Comparison of ENCODE assay signal across 8 cellular contexts in the genomic region with DNA sequence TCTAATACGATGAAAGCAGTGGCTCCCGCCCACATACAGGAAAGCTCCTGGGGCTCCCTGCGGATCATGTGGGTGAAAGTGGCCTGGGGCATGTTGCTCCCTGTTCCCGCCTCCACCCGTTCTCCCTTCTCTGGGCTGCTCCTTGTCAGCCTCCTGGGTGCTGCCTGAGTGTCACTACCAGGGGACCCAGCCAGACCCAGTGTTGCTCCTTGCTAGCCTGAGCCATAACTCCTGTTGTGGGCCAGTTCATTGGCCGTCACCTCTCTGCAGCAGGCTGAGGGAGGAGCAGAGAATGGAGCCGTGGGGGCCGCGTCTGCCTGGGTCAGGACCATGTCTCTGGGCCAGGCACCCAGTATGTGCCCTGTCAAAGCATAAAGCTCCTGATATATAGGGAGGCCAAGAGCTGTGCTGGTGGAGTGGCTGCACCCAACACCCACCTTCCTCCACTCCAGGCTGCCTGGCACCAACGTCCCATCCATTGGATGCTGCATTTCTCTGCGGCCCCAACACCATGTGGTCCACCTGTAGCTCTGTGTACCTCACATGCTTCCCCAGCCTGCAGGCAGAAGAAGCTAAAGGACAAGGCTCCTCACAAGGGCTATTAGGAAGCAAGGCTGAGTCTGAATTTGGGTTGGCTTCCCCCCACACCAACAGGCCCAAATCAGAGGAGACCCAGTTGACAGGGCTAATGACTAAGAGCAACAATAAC. TPM values are rescaled to one million over a fixed set of nuclear protein-coding genes. Genes with fewer than 3 reads are reported as not detected.
DNase-seq lines count a peak whose midpoint lies in the region; ATAC-seq, FAIRE-seq and TF ChIP-seq lines count a peak whose summit lies in the region.
"Had no signal": no experiment of that assay in that cellular context is flagged by ENCODE, and none has a peak within 500 bp of the region (broad histone marks: within the 10 kb centered on the region; RNA-seq: fewer than 3 reads in every experiment).

No MANE protein-coding gene starts in this region.

- H3K27ac ChIP-seq in kidney (ENCODE audit: low read depth in 2 of 2, low read length in 2 of 2) (peak overlapping the region; percentile 66 to 81), subcutaneous abdominal adipose tissue (ENCODE audit: low read depth, low read length) (peak overlapping the region; percentile 84)
- H3K27ac ChIP-seq: brain microvascular endothelial cell had no signal

- DNase-seq in activated T-helper 2 cell treated with anti-CD3 and anti-CD28 coated beads, Interferon-gamma antibody, Interleukin-2, Interleukin-4, amounts not matched to agents 10 μg/mL and 5 μg/mL and 100 μg/mL, durations not matched to agents 14 hours and 24 hours and 36 hours (ENCODE audit: low spot score): no peak
- DNase-seq in kidney (peak; percentile 76), hypothalamus (lab: John Stamatoyannopoulos, UW) (no peak), UCSD-AML1 (lab: John Stamatoyannopoulos, UW; ENCODE audit: unreplicated experiment) (no peak), SW 1271 (lab: John Stamatoyannopoulos, UW) (no peak)
- DNase-seq: brain microvascular endothelial cell had no signal

- H3K27me3 ChIP-seq in subcutaneous abdominal adipose tissue (ENCODE audit: control insufficient read depth in 5 of 5, insufficient read depth in 4 of 5, low read length in 5 of 5): no peaks in the 10 kb centered on the region
- H3K27me3 ChIP-seq: brain microvascular endothelial cell had no signal

- H3K4me3 ChIP-seq in kidney (ENCODE audit: low read length in 2 of 2) (peak overlapping the region in 1 of 2 donors; percentile 26), subcutaneous abdominal adipose tissue (ENCODE audit: low read depth in 1 of 5, low read length in 5 of 5) (no peak overlapping the region)

- H3K27me3 Mint-ChIP-seq in activated T-helper 2 cell treated with anti-CD3 and anti-CD28 coated beads, Interferon-gamma antibody, Interleukin-2, Interleukin-4, amounts not matched to agents 10 μg/mL and 5 μg/mL and 100 μg/mL, durations not matched to agents 14 hours and 24 hours and 36 hours (ENCODE audit: low read depth): no peaks in the 10 kb centered on the region

- intact Hi-C loops in activated T-helper 2 cell treated with anti-CD3 and anti-CD28 coated beads, Interferon-gamma antibody, Interleukin-2, Interleukin-4, amounts not matched to agents 10 μg/mL and 5 μg/mL and 100 μg/mL, durations not matched to agents 14 hours and 24 hours and 36 hours (cut with micrococcal nuclease): loop anchor here (2.0 kb wide), 1 partner anchor 26 kb away; no protein-coding TSS in a partner anchor
- intact Hi-C loops in kidney (cut with DNase I): no loop called here

- ATAC-seq in HG02759 (IDR thresholded peaks at IDR 0.05; ENCODE audit: unreplicated experiment): peak; percentile 7

- no peak for TF ChIP-seq CTCF in kidney (IDR thresholded peaks at IDR 0.05; ENCODE audit: borderline replicate concordance, extremely low read depth, insufficient read depth)

- H3K27ac Mint-ChIP-seq in activated T-helper 2 cell treated with anti-CD3 and anti-CD28 coated beads, Interferon-gamma antibody, Interleukin-2, Interleukin-4, amounts not matched to agents 10 μg/mL and 5 μg/mL and 100 μg/mL, durations not matched to agents 14 hours and 24 hours and 36 hours: peak overlapping the region; percentile 100

- H3K9me3 Mint-ChIP-seq in activated T-helper 2 cell treated with anti-CD3 and anti-CD28 coated beads, Interferon-gamma antibody, Interleukin-2, Interleukin-4, amounts not matched to agents 10 μg/mL and 5 μg/mL and 100 μg/mL, durations not matched to agents 14 hours and 24 hours and 36 hours: peaks cover 8% of the 10 kb centered on the region

- peaks cover 79% of the 10 kb centered on the region for H3K4me1 Mint-ChIP-seq in activated T-helper 2 cell treated with anti-CD3 and anti-CD28 coated beads, Interferon-gamma antibody, Interleukin-2, Interleukin-4, amounts not matched to agents 10 μg/mL and 5 μg/mL and 100 μg/mL, durations not matched to agents 14 hours and 24 hours and 36 hours (ENCODE audit: low read depth)

- H3K4me1 ChIP-seq in kidney (ENCODE audit: control insufficient read depth in 1 of 2, insufficient read depth in 1 of 2, low read depth in 1 of 2, low read length in 2 of 2): peaks cover 29 to 49% of the 10 kb centered on the region in 2 donors
- peaks cover 24 to 73% (median 69%) of the 10 kb centered on the region in 5 donors for H3K4me1 ChIP-seq in subcutaneous abdominal adipose tissue (ENCODE audit: control insufficient read depth in 5 of 5, insufficient read depth in 5 of 5, low read length in 5 of 5)

- peak overlapping the region; percentile 10 for H3K4me3 Mint-ChIP-seq in activated T-helper 2 cell treated with anti-CD3 and anti-CD28 coated beads, Interferon-gamma antibody, Interleukin-2, Interleukin-4, amounts not matched to agents 10 μg/mL and 5 μg/mL and 100 μg/mL, durations not matched to agents 14 hours and 24 hours and 36 hours (ENCODE audit: low read depth)

- H3K9ac ChIP-seq in kidney (ENCODE audit: low read length in 2 of 2) (no peak overlapping the region), subcutaneous abdominal adipose tissue (ENCODE audit: low read length in 5 of 5) (peak overlapping the region in 1 of 5 donors; percentile 16)

- no peak for FAIRE-seq in kidney (lab: Jason Lieb, UNC)

- H3K36me3 ChIP-seq in kidney (ENCODE audit: control insufficient read depth in 1 of 2, insufficient read depth in 2 of 2, low read length in 2 of 2) (no peaks in the 10 kb centered on the region), subcutaneous abdominal adipose tissue (ENCODE audit: control insufficient read depth in 5 of 5, insufficient read depth in 5 of 5, low read length in 5 of 5) (peaks cover 0 to 6% (median 0%) of the 10 kb centered on the region in 5 donors)
- H3K36me3 ChIP-seq: brain microvascular endothelial cell had no signal

- peaks cover 44% of the 10 kb centered on the region for H3K36me3 Mint-ChIP-seq in activated T-helper 2 cell treated with anti-CD3 and anti-CD28 coated beads, Interferon-gamma antibody, Interleukin-2, Interleukin-4, amounts not matched to agents 10 μg/mL and 5 μg/mL and 100 μg/mL, durations not matched to agents 14 hours and 24 hours and 36 hours (ENCODE audit: low read depth)

- no peaks in the 10 kb centered on the region for H3K9me3 ChIP-seq in kidney (ENCODE audit: control insufficient read depth in 1 of 2, low read length in 2 of 2)
- peaks cover 0 to 4% (median 0%) of the 10 kb centered on the region in 5 donors for H3K9me3 ChIP-seq in subcutaneous abdominal adipose tissue (ENCODE audit: control insufficient read depth in 5 of 5, low read length in 5 of 5)

RNA-seq across cellular contexts. Expression of a gene that starts 40.5 kb away (rescaled TPM):
- total RNA-seq in activated T-helper 2 cell treated with anti-CD3 and anti-CD28 coated beads, Interferon-gamma antibody, Interleukin-2, Interleukin-4, amounts not matched to agents 10 μg/mL and 5 μg/mL and 100 μg/mL, durations not matched to agents 14 hours and 24 hours and 36 hours: 127 and 132 TPM in 2 replicates
- 123 TPM for total RNA-seq in kidney
- polyA plus RNA-seq in kidney (ENCODE audit: insufficient read depth, low read depth, low replicate concordance): 55.5 TPM
